Comparison of ENCODE assay signal across 9 cellular contexts in the genomic region with DNA sequence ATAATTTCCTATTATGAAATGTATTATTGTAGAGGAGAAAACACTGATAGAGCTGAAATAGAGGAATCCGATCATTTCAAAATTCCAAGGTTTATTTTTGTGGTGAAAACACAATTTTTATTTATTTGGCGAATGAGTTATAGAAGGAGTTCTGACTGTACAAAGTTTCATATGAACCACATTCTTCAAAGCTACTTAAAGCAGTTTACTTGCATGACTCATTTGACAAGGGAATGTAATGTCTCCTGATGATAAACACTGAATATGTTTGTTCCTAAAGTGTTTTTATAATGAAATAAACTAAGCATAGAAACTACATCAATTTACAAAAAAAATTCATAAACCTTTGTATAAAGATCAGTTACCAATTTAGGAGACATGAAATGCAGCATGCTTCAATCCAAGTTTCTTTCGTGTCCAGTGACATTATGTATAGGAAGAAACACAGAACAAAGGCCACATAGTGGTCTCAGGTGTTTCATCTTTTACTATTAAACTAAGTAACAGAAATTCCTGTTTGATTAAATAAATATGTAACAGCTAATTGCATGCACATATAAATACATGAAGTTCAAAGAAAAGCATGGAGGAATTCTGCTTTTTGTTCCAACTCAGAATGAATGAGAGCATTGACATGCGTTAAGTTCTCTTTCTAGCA. TPM values are rescaled to one million over a fixed set of nuclear protein-coding genes. Genes with fewer than 3 reads are reported as not detected.
A peak's percentile ranks its signal among the peaks of the same experiment; 100 is the strongest.
DNase-seq lines count a peak whose midpoint lies in the region; ATAC-seq and TF ChIP-seq lines count a peak whose summit lies in the region.
"Had no signal": no experiment of that assay in that cellular context is flagged by ENCODE, and none has a peak within 500 bp of the region (broad histone marks: within the 10 kb centered on the region; RNA-seq: fewer than 3 reads in every experiment).

No MANE protein-coding gene starts in this region.

- peak overlapping the region; percentile 77 to 88 for H3K4me3 ChIP-seq in mucosa of rectum (ENCODE audit: low read length in 2 of 2)

- no peaks in the 10 kb centered on the region for H3K36me3 Mint-ChIP-seq in Calu3 (ENCODE audit: insufficient read depth, unreplicated experiment)
- peaks cover under 1% of the 10 kb centered on the region for H3K36me3 Mint-ChIP-seq in activated naive CD8-positive, alpha-beta T cell treated with anti-CD3 and anti-CD28 coated beads, Interleukin-2, amount 50 U/mL, for 24 hours (ENCODE audit: low read depth)

- peak overlapping the region; percentile 74 for H3K27ac Mint-ChIP-seq in Calu3 (ENCODE audit: unreplicated experiment)
- H3K27ac Mint-ChIP-seq in activated naive CD8-positive, alpha-beta T cell treated with anti-CD3 and anti-CD28 coated beads, Interleukin-2, amount 50 U/mL, for 24 hours = peak overlapping the region; percentile 91

- no peaks in the 10 kb centered on the region for H3K9me3 Mint-ChIP-seq in Calu3 (ENCODE audit: low read depth, unreplicated experiment)
- H3K9me3 Mint-ChIP-seq in activated naive CD8-positive, alpha-beta T cell treated with anti-CD3 and anti-CD28 coated beads, Interleukin-2, amount 50 U/mL, for 24 hours = peaks cover 4% of the 10 kb centered on the region

- no TSS peak for BruUV-seq in Calu3 (replicated peaks; lab: Mats Ljungman, UMichigan)

- peaks cover 24% of the 10 kb centered on the region for H3K4me1 Mint-ChIP-seq in Calu3 (ENCODE audit: low read depth, unreplicated experiment)
- peaks cover 71% of the 10 kb centered on the region for H3K4me1 Mint-ChIP-seq in activated naive CD8-positive, alpha-beta T cell treated with anti-CD3 and anti-CD28 coated beads, Interleukin-2, amount 50 U/mL, for 24 hours

- ATAC-seq in activated naive CD8-positive, alpha-beta T cell treated with anti-CD3 and anti-CD28 coated beads, Interleukin-2, amount 50 U/mL, for 24 hours = peak; percentile 76
- ATAC-seq in GM21576 (IDR thresholded peaks at IDR 0.05; ENCODE audit: unreplicated experiment) = no peak

- no peaks in the 10 kb centered on the region for H3K27me3 Mint-ChIP-seq in Calu3 (ENCODE audit: unreplicated experiment)
- no peaks in the 10 kb centered on the region for H3K27me3 Mint-ChIP-seq in activated naive CD8-positive, alpha-beta T cell treated with anti-CD3 and anti-CD28 coated beads, Interleukin-2, amount 50 U/mL, for 24 hours

- no peak for DNase-seq in Calu3
- DNase-seq in HS-5 (ENCODE audit: low read depth) = peak; percentile 32
- DNase-seq in activated naive CD8-positive, alpha-beta T cell treated with anti-CD3 and anti-CD28 coated beads, Interleukin-2, amount 50 U/mL, for 24 hours = no peak
- DNase-seq in stimulated activated CD4-positive, alpha-beta T cell treated with anti-CD3 and anti-CD28 coated beads, Interleukin-4, amount 100 ng/mL, for 1 hour = no peak
- DNase-seq in NCI-H1092 (lab: John Stamatoyannopoulos, UW) = no peak
- DNase-seq in stimulated activated CD4-positive, alpha-beta T cell treated with anti-CD3 and anti-CD28 coated beads, Interleukin-2, amount 100 ng/mL, for 24 hours = no peak
- DNase-seq: stimulated activated CD8-positive, alpha-beta memory T cell treated with anti-CD3 and anti-CD28 coated beads, Interleukin-4, amount 100 ng/mL, for 48 hours had no signal

- peaks cover 0 to 10% of the 10 kb centered on the region in 2 donors for H3K4me1 ChIP-seq in mucosa of rectum (ENCODE audit: control insufficient read depth in 2 of 2, insufficient read depth in 2 of 2, low read length in 2 of 2)

- peak overlapping the region; percentile 61 to 76 for H3K9ac ChIP-seq in mucosa of rectum (ENCODE audit: low read depth in 1 of 2, low read length in 2 of 2)

- TF ChIP-seq CTCF in Calu3 (IDR thresholded peaks at IDR 0.05; ENCODE audit: unreplicated experiment) = no peak

- peak overlapping the region in 1 of 2 donors; percentile 90 for H3K27ac ChIP-seq in mucosa of rectum (ENCODE audit: low read depth in 2 of 2, low read length in 2 of 2)

- H3K27me3 ChIP-seq in mucosa of rectum (ENCODE audit: control insufficient read depth in 2 of 2, insufficient read depth in 2 of 2, low read length in 2 of 2) = no peaks in the 10 kb centered on the region

- H3K36me3 ChIP-seq in mucosa of rectum (ENCODE audit: control insufficient read depth in 2 of 2, insufficient read depth in 2 of 2, low read length in 2 of 2) = peaks cover 0 to 3% of the 10 kb centered on the region in 2 donors

- intact Hi-C loops in Calu3 (cut with micrococcal nuclease; ENCODE audit: unreplicated experiment) = loop anchor here (5.0 kb wide), 1 partner anchor 106 kb away; no protein-coding TSS in a partner anchor

- CTCF ChIA-PET in Calu3 (lab: Charles Lee) = interaction anchor here (3.8 kb wide), 1 partner anchor 287 kb away, joined by 57 read pairs; no protein-coding TSS in a partner anchor

- H3K4me3 Mint-ChIP-seq in Calu3 (ENCODE audit: low read depth, unreplicated experiment) = no peak overlapping the region
- H3K4me3 Mint-ChIP-seq in activated naive CD8-positive, alpha-beta T cell treated with anti-CD3 and anti-CD28 coated beads, Interleukin-2, amount 50 U/mL, for 24 hours = peak overlapping the region; percentile 84

- no peaks in the 10 kb centered on the region for H3K9me3 ChIP-seq in mucosa of rectum (ENCODE audit: control insufficient read depth in 2 of 2, low read length in 2 of 2)

RNA-seq across cellular contexts. Expression of gene PRKACB, which starts 2.4 kb away (rescaled TPM):
- total RNA-seq in Calu3 (2022) = 28.5 and 30.3 TPM in 2 replicates
